In genomic region chr9:134544388-134545212, GRCh38 we compare ENCODE assay signal across 11 cellular contexts.
DNase-seq lines count a peak whose midpoint lies in the region; TF ChIP-seq lines count a peak whose summit lies in the region.
"Had no signal": no experiment of that assay in that cellular context is flagged by ENCODE, and none has a peak within 500 bp of the region (broad histone marks: within the 10 kb centered on the region; RNA-seq: fewer than 3 reads in every experiment).

No MANE protein-coding gene starts in this region.

- peaks cover 7% of the 10 kb centered on the region for H3K4me1 ChIP-seq in ACC112 (ENCODE audit: control insufficient read depth, insufficient read depth, low read length, unreplicated experiment)
- peaks cover 11% of the 10 kb centered on the region for H3K4me1 ChIP-seq in fibroblast of lung (ENCODE audit: control insufficient read depth, extremely low read depth, insufficient read depth, low read length)
- no peaks in the 10 kb centered on the region for H3K4me1 ChIP-seq in HAP-1

- H3K9ac ChIP-seq in fibroblast of lung (ENCODE audit: insufficient read depth, low read length): no peak overlapping the region

- H2AFZ ChIP-seq in ACC112 (ENCODE audit: low read length, unreplicated experiment): peak overlapping the region; percentile 43
- peak overlapping the region; percentile 25 for H2AFZ ChIP-seq in fibroblast of lung (ENCODE audit: low read length)

- H3K27me3 ChIP-seq in ACC112 (ENCODE audit: insufficient read depth, low read length): no peaks in the 10 kb centered on the region
- H3K27me3 ChIP-seq in fibroblast of lung (ENCODE audit: control insufficient read depth, insufficient read depth, low read length): no peaks in the 10 kb centered on the region
- no peaks in the 10 kb centered on the region for H3K27me3 ChIP-seq in HAP-1 (ENCODE audit: low read depth)

- H3K36me3 ChIP-seq in ACC112 (ENCODE audit: insufficient read depth, low read length) (no peaks in the 10 kb centered on the region), fibroblast of lung (ENCODE audit: control insufficient read depth, insufficient read depth, low read length) (no peaks in the 10 kb centered on the region), HAP-1 (replicated peaks) (no peaks in the 10 kb centered on the region)
- H3K36me3 ChIP-seq: BLaER1 treated with 17β-estradiol and CSF1 and Interleukin-3, amounts not matched to agents 10 nM and 100 nM had no signal

- no peaks in the 10 kb centered on the region for H3K79me2 ChIP-seq in ACC112 (ENCODE audit: control insufficient read depth, insufficient read depth, low read length, unreplicated experiment)
- H3K79me2 ChIP-seq in fibroblast of lung (ENCODE audit: control insufficient read depth, insufficient read depth, low read length): no peaks in the 10 kb centered on the region

- no peak for TF ChIP-seq CTCF in fibroblast of lung (conservative IDR thresholded peaks at IDR 0.05 in 1 of 2, IDR thresholded peaks at IDR 0.05 in 1 of 2; ENCODE audit: low read depth in 1 of 2, low read length in 2 of 2)

- peak overlapping the region; percentile 46 for H3K4me2 ChIP-seq in fibroblast of lung (ENCODE audit: extremely low read depth, insufficient read depth, low read length)

- in situ Hi-C loops in HAP-1 (cut with MboI; ENCODE audit: low sequenced_read_pairs): no loop called here

- no peak overlapping the region for H3K4me3 ChIP-seq in ACC112 (ENCODE audit: low read depth, low read length)
- H3K4me3 ChIP-seq in fibroblast of lung (replicated peaks in 1 of 4; ENCODE audit: control extremely low read depth in 1 of 4, insufficient read depth in 1 of 4, low read depth in 3 of 4, low read length in 4 of 4): no peak overlapping the region
- no peak overlapping the region for H3K4me3 ChIP-seq in HAP-1
- H3K4me3 ChIP-seq: BLaER1 treated with 17β-estradiol and CSF1 and Interleukin-3, amounts not matched to agents 10 nM and 100 nM had no signal

- DNase-seq in NCI-H226 (peak; percentile 56), fibroblast of lung (ENCODE audit: low read depth in 2 of 2) (peak; percentile 76 to 91), mucosa of gallbladder (ENCODE audit: low spot score) (peak; percentile 21), HAP-1 (ENCODE audit: low spot score in 2 of 2) (no peak), NCI-H2227 treated with DMSO at 0.1 percent for 48 hours (lab: John Stamatoyannopoulos, UW) (no peak), NCI-H524 (lab: John Stamatoyannopoulos, UW) (no peak)
- DNase-seq in activated CD4-positive, alpha-beta T cell treated with anti-CD3 and anti-CD28 coated beads for 48 hours: no peak
- DNase-seq: activated CD4-positive, alpha-beta memory T cell treated with anti-CD3 and anti-CD28 coated beads, Interleukin-2, amount 10 ng/mL, durations not matched to agents 7 days and 5 days; NCI-H526 had no signal

- no peaks in the 10 kb centered on the region for H4K20me1 ChIP-seq in fibroblast of lung (ENCODE audit: control insufficient read depth, extremely low read depth, insufficient read depth, low read length)

- H3K27ac ChIP-seq in ACC112 (ENCODE audit: low read depth, low read length) (no peak overlapping the region), fibroblast of lung (ENCODE audit: insufficient read depth, low read length) (peak overlapping the region; percentile 15)

- H3K9me3 ChIP-seq in fibroblast of lung (ENCODE audit: control insufficient read depth, insufficient read depth, low read depth, low read length) (no peaks in the 10 kb centered on the region), HAP-1 (no peaks in the 10 kb centered on the region)

Comparison
In these comparisons a context has a peak if more than half of its experiments do, and no peak if none do; other contexts are left out.
1. DNase-seq: peak in NCI-H226 (single experiment), fibroblast of lung (2 of 2) and mucosa of gallbladder (single experiment); none in HAP-1 (0 of 2), NCI-H2227 treated with DMSO at 0.1 percent for 48 hours (single experiment), activated CD4-positive, alpha-beta T cell treated with anti-CD3 and anti-CD28 coated beads for 48 hours (single experiment) and NCI-H524 (0 of 2).